12 cellular contexts compared by ENCODE assay signal in the genomic region with DNA sequence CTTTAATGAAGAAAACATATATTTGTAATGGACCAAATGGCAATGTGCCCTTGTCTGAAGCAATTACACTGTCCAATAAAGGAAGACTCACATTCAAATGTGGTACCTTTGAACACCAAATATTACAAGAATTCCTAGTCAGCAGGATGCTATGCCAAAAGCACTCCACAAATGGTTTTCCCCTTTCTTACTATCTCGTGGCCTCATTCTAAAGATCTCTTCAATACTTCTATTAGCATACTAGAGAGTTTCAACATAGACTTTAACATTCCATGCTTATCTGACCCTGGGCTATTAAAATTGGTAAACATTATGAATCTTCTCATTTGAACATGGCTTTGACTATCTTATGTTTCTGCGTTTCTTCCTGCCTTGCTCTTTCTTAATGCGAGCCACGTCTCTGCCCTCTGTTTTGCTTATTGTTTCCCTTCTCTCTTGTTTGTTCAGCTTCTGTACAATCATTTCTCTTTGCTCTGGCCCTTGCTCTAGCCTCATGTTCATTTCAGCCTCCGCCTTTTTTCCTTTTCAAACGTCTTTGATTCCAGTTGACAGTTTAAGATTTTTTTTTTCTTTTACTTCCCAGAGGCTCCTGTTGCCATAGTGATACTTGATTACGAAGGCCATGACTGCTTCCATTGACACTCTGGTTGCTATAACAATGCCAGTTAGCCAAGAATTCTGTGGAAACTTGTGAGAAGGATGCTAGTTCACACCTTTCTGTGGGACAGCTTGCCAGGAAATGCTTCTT. TPM values are rescaled to one million over a fixed set of nuclear protein-coding genes. Genes with fewer than 3 reads are reported as not detected.
DNase-seq lines count a peak whose midpoint lies in the region; ATAC-seq and TF ChIP-seq lines count a peak whose summit lies in the region.
"Had no signal": no experiment of that assay in that cellular context is flagged by ENCODE, and none has a peak within 500 bp of the region (broad histone marks: within the 10 kb centered on the region; RNA-seq: fewer than 3 reads in every experiment).

No MANE protein-coding gene starts in this region.

- no peak overlapping the region for H2AFZ ChIP-seq in neural progenitor cell (replicated peaks)

- peak overlapping the region; percentile 3 for H3K4me3 Mint-ChIP-seq in neural progenitor cell
- H3K4me3 Mint-ChIP-seq: central memory CD8-positive, alpha-beta T cell; naive thymus-derived CD8-positive, alpha-beta T cell; stimulated activated naive CD8-positive, alpha-beta T cell treated with anti-CD3 and anti-CD28 coated beads, Interleukin-15, amount 100 ng/mL, for 72 hours had no signal

- TF ChIP-seq CTCF in fibroblast of pulmonary artery (IDR thresholded peaks at IDR 0.05; ENCODE audit: low read length, missing control alignments) (no peak), neural progenitor cell (IDR thresholded peaks at IDR 0.05) (no peak)

- no peaks in the 10 kb centered on the region for H3K36me3 ChIP-seq in neural progenitor cell

- no peak overlapping the region for H3K9ac ChIP-seq in neural progenitor cell

- no peak for ATAC-seq in GM18519 (IDR thresholded peaks at IDR 0.05; ENCODE audit: low FRiP score, unreplicated experiment)
- ATAC-seq: naive thymus-derived CD8-positive, alpha-beta T cell; stimulated activated naive CD8-positive, alpha-beta T cell treated with anti-CD3 and anti-CD28 coated beads, Interleukin-15, amount 100 ng/mL, for 72 hours had no signal

- H3K4me2 ChIP-seq in neural progenitor cell: no peak overlapping the region

- no peaks in the 10 kb centered on the region for H3K79me2 ChIP-seq in neural progenitor cell (ENCODE audit: low read depth)

- no peaks in the 10 kb centered on the region for H4K20me1 ChIP-seq in neural progenitor cell (ENCODE audit: low read depth)

- peaks cover under 1% of the 10 kb centered on the region for H3K9me3 Mint-ChIP-seq in neural progenitor cell
- H3K9me3 Mint-ChIP-seq: central memory CD8-positive, alpha-beta T cell; naive thymus-derived CD8-positive, alpha-beta T cell; stimulated activated naive CD8-positive, alpha-beta T cell treated with anti-CD3 and anti-CD28 coated beads, Interleukin-15, amount 100 ng/mL, for 72 hours had no signal

- H3K4me1 ChIP-seq in neural progenitor cell: no peaks in the 10 kb centered on the region

- H3K4me3 ChIP-seq in fibroblast of pulmonary artery (replicated peaks; ENCODE audit: low read depth, low read length): no peak overlapping the region
- no peak overlapping the region for H3K4me3 ChIP-seq in neural progenitor cell

- H3K27me3 ChIP-seq in neural progenitor cell: no peaks in the 10 kb centered on the region

- H3K27ac ChIP-seq in neural progenitor cell: no peak overlapping the region

- no peaks in the 10 kb centered on the region for H3F3A ChIP-seq in neural progenitor cell (ENCODE audit: low read depth)

- no peaks in the 10 kb centered on the region for H3K36me3 Mint-ChIP-seq in neural progenitor cell
- H3K36me3 Mint-ChIP-seq: naive thymus-derived CD8-positive, alpha-beta T cell had no signal

- no peaks in the 10 kb centered on the region for H3K27me3 Mint-ChIP-seq in neural progenitor cell (ENCODE audit: insufficient read depth, low read depth)

- peak overlapping the region; percentile 87 for H3K27ac Mint-ChIP-seq in neural progenitor cell
- H3K27ac Mint-ChIP-seq: naive thymus-derived CD8-positive, alpha-beta T cell; stimulated activated naive CD8-positive, alpha-beta T cell treated with anti-CD3 and anti-CD28 coated beads, Interleukin-15, amount 100 ng/mL, for 72 hours had no signal

- peaks cover 26% of the 10 kb centered on the region for H3K4me1 Mint-ChIP-seq in neural progenitor cell
- H3K4me1 Mint-ChIP-seq: central memory CD8-positive, alpha-beta T cell; naive thymus-derived CD8-positive, alpha-beta T cell; stimulated activated naive CD8-positive, alpha-beta T cell treated with anti-CD3 and anti-CD28 coated beads, Interleukin-15, amount 100 ng/mL, for 72 hours had no signal

- no peaks in the 10 kb centered on the region for H3K9me3 ChIP-seq in neural progenitor cell (ENCODE audit: low read depth)

- peak; percentile 37 for DNase-seq in EL
- peak; percentile 19 for DNase-seq in RPMI7951 (ENCODE audit: low read depth)
- peak; percentile 85 for DNase-seq in fibroblast of pulmonary artery (ENCODE audit: low read depth)
- peak; percentile 47 for DNase-seq in neural progenitor cell (ENCODE audit: low spot score)
- no peak for DNase-seq in NCI-H524 treated with DMSO at 0.1 percent for 48 hours (lab: John Stamatoyannopoulos, UW)
- no peak for DNase-seq in effector CD8-positive, alpha-beta T cell (lab: John Stamatoyannopoulos, UW)
- no peak for DNase-seq in putamen (ENCODE audit: low spot score)
- DNase-seq: naive thymus-derived CD8-positive, alpha-beta T cell; NCI-H2171 treated with DMSO at 0.1 percent for 48 hours; stimulated activated naive CD8-positive, alpha-beta T cell treated with anti-CD3 and anti-CD28 coated beads, Interleukin-15, amount 100 ng/mL, for 72 hours had no signal

RNA-seq across cellular contexts. Expression of a gene that starts 49.5 kb away (rescaled TPM):
- total RNA-seq in RPMI7951 (2014; rRNA removed; shearing (Covaris generic)): 0.84 and 3.6 TPM in 2 replicates
- 0.22 and 0.50 TPM in 2 replicates for total RNA-seq in neural progenitor cell (ENCODE audit: low replicate concordance)

Comparison
In these comparisons a context has a peak if more than half of its experiments do, and no peak if none do; other contexts are left out.
1. DNase-seq: peak in EL (single experiment), RPMI7951 (single experiment), fibroblast of pulmonary artery (single experiment) and neural progenitor cell (single experiment); none in NCI-H524 treated with DMSO at 0.1 percent for 48 hours (single experiment), effector CD8-positive, alpha-beta T cell (single experiment) and putamen (single experiment).